In genomic region chr7:139431010-139431409, GRCh38 we compare ENCODE assay signal across 17 cellular contexts. TPM values are rescaled to one million over a fixed set of nuclear protein-coding genes. Genes with fewer than 3 reads are reported as not detected.
DNase-seq lines count a peak whose midpoint lies in the region; ATAC-seq and TF ChIP-seq lines count a peak whose summit lies in the region.
"Had no signal": no experiment of that assay in that cellular context is flagged by ENCODE, and none has a peak within 500 bp of the region (broad histone marks: within the 10 kb centered on the region; RNA-seq: fewer than 3 reads in every experiment).

No MANE protein-coding gene starts in this region.

- H3K9me3 Mint-ChIP-seq in glutamatergic neuron (ENCODE audit: unreplicated experiment): no peaks in the 10 kb centered on the region
- H3K9me3 Mint-ChIP-seq: CD14-positive monocyte; endodermal cell; memory B cell; stimulated activated naive CD8-positive, alpha-beta T cell treated with anti-CD3 and anti-CD28 coated beads, Interleukin-15, Interleukin-2, amounts not matched to agents 100 ng/mL and 50 ng/mL, for 24 hours had no signal

- no peak overlapping the region for H4K5ac ChIP-seq in mesendoderm (ENCODE audit: low read length)

- H3K36me3 ChIP-seq in smooth muscle cell (ENCODE audit: low read depth) (no peaks in the 10 kb centered on the region), mesendoderm (ENCODE audit: control insufficient read depth, insufficient read depth, low read length) (no peaks in the 10 kb centered on the region)

- H3K56ac ChIP-seq in mesendoderm (ENCODE audit: low read length): no peak overlapping the region

- H3K4me1 Mint-ChIP-seq in glutamatergic neuron (ENCODE audit: low read depth, unreplicated experiment): peaks cover 37% of the 10 kb centered on the region

- H2BK5ac ChIP-seq in mesendoderm (ENCODE audit: low read length): no peak overlapping the region

- H2AFZ ChIP-seq in smooth muscle cell (ENCODE audit: low read depth): no peak overlapping the region

- H3K27me3 Mint-ChIP-seq in glutamatergic neuron (ENCODE audit: unreplicated experiment): peaks cover 4% of the 10 kb centered on the region
- H3K27me3 Mint-ChIP-seq: memory B cell; stimulated activated naive CD8-positive, alpha-beta T cell treated with anti-CD3 and anti-CD28 coated beads, Interleukin-15, Interleukin-2, amounts not matched to agents 100 ng/mL and 50 ng/mL, for 24 hours had no signal

- no peak overlapping the region for H2BK15ac ChIP-seq in mesendoderm (replicated peaks; ENCODE audit: low read depth)

- H3K79me2 ChIP-seq in smooth muscle cell (ENCODE audit: low read depth) (no peaks in the 10 kb centered on the region), mesendoderm (ENCODE audit: control insufficient read depth, insufficient read depth, low read length) (no peaks in the 10 kb centered on the region)

- H3K4ac ChIP-seq in mesendoderm (ENCODE audit: low read depth, low read length): no peak overlapping the region

- H3K4me3 Mint-ChIP-seq in glutamatergic neuron (ENCODE audit: unreplicated experiment): no peak overlapping the region
- H3K4me3 Mint-ChIP-seq: CD14-positive monocyte; endodermal cell; memory B cell; stimulated activated naive CD8-positive, alpha-beta T cell treated with anti-CD3 and anti-CD28 coated beads, Interleukin-15, Interleukin-2, amounts not matched to agents 100 ng/mL and 50 ng/mL, for 24 hours had no signal

- H4K20me1 ChIP-seq in smooth muscle cell (ENCODE audit: low read depth): peaks cover 13% of the 10 kb centered on the region

- no peak overlapping the region for H3K23ac ChIP-seq in mesendoderm (ENCODE audit: low read length)

- H3K36me3 Mint-ChIP-seq in glutamatergic neuron (ENCODE audit: unreplicated experiment): no peaks in the 10 kb centered on the region

- ATAC-seq in HG02610 (IDR thresholded peaks at IDR 0.05; ENCODE audit: unreplicated experiment): no peak

- H3K27ac ChIP-seq in RWPE1 (peak overlapping the region; percentile 71), smooth muscle cell (ENCODE audit: low read depth) (peak overlapping the region; percentile 3), mesendoderm (ENCODE audit: low read depth, low read length) (no peak overlapping the region)

- no peak overlapping the region for H3K9ac ChIP-seq in smooth muscle cell (ENCODE audit: low read depth)
- H3K9ac ChIP-seq in mesendoderm (ENCODE audit: low read length): no peak overlapping the region

- H3K4me3 ChIP-seq in smooth muscle cell (no peak overlapping the region), mesendoderm (ENCODE audit: low read length) (no peak overlapping the region)

- no peaks in the 10 kb centered on the region for H3K79me1 ChIP-seq in mesendoderm (ENCODE audit: low read length)

- CTCF ChIA-PET in HEK293T (lab: Yijun Ruan, JAX) (interaction anchor here (0.7 kb wide), 1 partner anchor 356 kb away, joined by 9 read pairs; no protein-coding TSS in a partner anchor), RWPE1 (lab: Yijun Ruan, JAX) (no interaction called here)

- H3K4me1 ChIP-seq in smooth muscle cell (ENCODE audit: low read depth): no peaks in the 10 kb centered on the region
- H3K4me1 ChIP-seq in mesendoderm (ENCODE audit: control insufficient read depth, low read depth, low read length): no peaks in the 10 kb centered on the region

- H2BK120ac ChIP-seq in mesendoderm (ENCODE audit: low read depth, low read length): no peak overlapping the region

- TF ChIP-seq CTCF in RWPE1 (conservative IDR thresholded peaks at IDR 0.05; ENCODE audit: low read depth) (no peak), glutamatergic neuron (IDR thresholded peaks at IDR 0.05; ENCODE audit: partially characterized antibody, unreplicated experiment) (no peak), smooth muscle cell (IDR thresholded peaks at IDR 0.05; ENCODE audit: borderline replicate concordance, insufficient read depth, poor library complexity, severe bottlenecking) (no peak)

- H3K27ac Mint-ChIP-seq in glutamatergic neuron (ENCODE audit: unreplicated experiment): peak overlapping the region; percentile 96
- H3K27ac Mint-ChIP-seq: endodermal cell; memory B cell; stimulated activated naive CD8-positive, alpha-beta T cell treated with anti-CD3 and anti-CD28 coated beads, Interleukin-15, Interleukin-2, amounts not matched to agents 100 ng/mL and 50 ng/mL, for 24 hours had no signal

- DNase-seq in HEK293T (ENCODE audit: extremely low spot score) (no peak), RWPE1 (ENCODE audit: low spot score) (peak; percentile 59), glutamatergic neuron (no peak), smooth muscle cell (lab: John Stamatoyannopoulos, UW; ENCODE audit: unreplicated experiment) (no peak), GM03348 (ENCODE audit: low spot score) (no peak), mesendoderm (no peak), middle frontal gyrus (ENCODE audit: extremely low spot score, low spot score) (no peak)
- DNase-seq: activated CD4-positive, alpha-beta T cell treated with anti-CD3 and anti-CD28 coated beads for 48 hours; amniotic stem cell; endodermal cell; NCI-H2081 treated with DMSO at 0.1 percent for 48 hours; stimulated activated CD4-positive, alpha-beta T cell treated with anti-CD3 and anti-CD28 coated beads, Interleukin-4, amount 100 ng/mL, for 1 hour had no signal

- 85% methylated on average over 2 of the region's 2 CpGs for WGBS in smooth muscle cell (ENCODE audit: low lambda C conversion rate)
- no CpG with 5 or more reads among the region's 2 CpGs for WGBS in mesendoderm (ENCODE audit: extremely low coverage, insufficient coverage, low lambda C conversion rate)

- H3K27me3 ChIP-seq in smooth muscle cell (ENCODE audit: low read depth) (no peaks in the 10 kb centered on the region), mesendoderm (ENCODE audit: insufficient read depth, low read length, poor library complexity) (no peaks in the 10 kb centered on the region)

- H3K4me2 ChIP-seq in smooth muscle cell: no peak overlapping the region
- no peak overlapping the region for H3K4me2 ChIP-seq in mesendoderm (ENCODE audit: low read length)

- no peak overlapping the region for H4K8ac ChIP-seq in mesendoderm (ENCODE audit: low read depth, low read length)

- POLR2A ChIA-PET in HEK293T (lab: Yijun Ruan, JAX) (interaction anchor here (0.7 to 1.1 kb wide), 3 partner anchors 53 to 586 kb away, joined by 3 to 6 read pairs (median 4); partner anchors contain the start of gene LUC7L2), RWPE1 (lab: Yijun Ruan, JAX; ENCODE audit: low non-redundant PET) (no interaction called here)

- no peak overlapping the region for H2AK5ac ChIP-seq in mesendoderm (ENCODE audit: low read length)

- H3K9me3 ChIP-seq in smooth muscle cell (replicated peaks; ENCODE audit: low read depth): no peaks in the 10 kb centered on the region

- H3F3A ChIP-seq in smooth muscle cell (ENCODE audit: low read depth): peaks cover 6% of the 10 kb centered on the region

- no peak overlapping the region for H3K18ac ChIP-seq in mesendoderm (ENCODE audit: low read length)

TF ChIP-seq in HEK293T, 16 proteins besides CTCF, POLR2A, EP300 and RAD21:
- TF ChIP-seq ARNT (IDR thresholded peaks at IDR 0.05): no peak
- TF ChIP-seq PKNOX1 (IDR thresholded peaks at IDR 0.05): peak; percentile 42; the same call in 1 of the 2 replicates

RNA-seq across cellular contexts. Expression of gene KLRG2, which starts 52.5 kb away (rescaled TPM):
- total RNA-seq in glutamatergic neuron (ENCODE audit: unreplicated experiment) (not detected), smooth muscle cell (not detected in 2 replicates)
- polyA plus RNA-seq in smooth muscle cell: 0.17 TPM in 1 of 2 replicates, not detected in the other
- polyA plus RNA-seq in mesendoderm (2013, experiment 1 of 2): 5.4 TPM
- polyA plus RNA-seq in mesendoderm (2013, experiment 2 of 2): 5.8 TPM
- total RNA-seq: OCI-LY7 had no signal
- polyA plus RNA-seq: CD14-positive monocyte had no signal
